In genomic region chrX:22366166-22366702, GRCh38 we compare ENCODE assay signal across 30 cellular contexts.
DNase-seq lines count a peak whose midpoint lies in the region; ATAC-seq, FAIRE-seq and TF ChIP-seq lines count a peak whose summit lies in the region.
"Had no signal": no experiment of that assay in that cellular context is flagged by ENCODE, and none has a peak within 500 bp of the region (broad histone marks: within the 10 kb centered on the region; RNA-seq: fewer than 3 reads in every experiment).

No MANE protein-coding gene starts in this region.

- H3K4me1 ChIP-seq in keratinocyte (ENCODE audit: control insufficient read depth, extremely low read depth, insufficient read depth, low read length) = peaks cover 10% of the 10 kb centered on the region
- H3K4me1 ChIP-seq: ascending aorta, esophagus squamous epithelium, spleen had no signal

- DNase-seq in DMS 273 (lab: John Stamatoyannopoulos, UW; ENCODE audit: unreplicated experiment) (peak; percentile 6), DMS 273 treated with DMSO at 0.1 percent for 48 hours (lab: John Stamatoyannopoulos, UW) (no peak), RWPE1 (ENCODE audit: low spot score) (no peak), epithelial cell of esophagus (ENCODE audit: low read depth) (peak; percentile 11), keratinocyte (ENCODE audit: low read depth, low spot score) (no peak), KBM-7 (no peak)
- DNase-seq: activated B cell treated with CpG ODN at 0.5 μM for 24 hours; activated CD4-positive, alpha-beta T cell treated with anti-CD3 and anti-CD28 coated beads, Interleukin-2, amount 50 U/mL, for 1 hour; activated effector memory CD4-positive, alpha-beta T cell treated with anti-CD3 and anti-CD28 coated beads, Interleukin-2, amount 50 U/mL, for 16 hours; activated T-cell treated with anti-CD3 and anti-CD28 coated beads, Interleukin-2, amount 50 U/mL, for 1 hour; AML-193; CD4-positive, CD25-positive, alpha-beta regulatory T cell; esophagus squamous epithelium; GOT3; kidney; NCI-H1092 treated with DMSO at 0.1 percent for 48 hours; NCI-H187; NCI-H2227 treated with DMSO at 0.1 percent for 48 hours; right cardiac atrium; spleen; stimulated activated CD8-positive, alpha-beta memory T cell treated with anti-CD3 and anti-CD28 coated beads, Interleukin-4, amount 100 ng/mL, for 48 hours; T-cell had no signal

- H3K9me3 ChIP-seq in keratinocyte (ENCODE audit: control insufficient read depth, low read depth, low read length) = no peaks in the 10 kb centered on the region
- H3K9me3 ChIP-seq: ascending aorta, esophagus squamous epithelium, spleen, thoracic aorta had no signal

- no peak overlapping the region for H3K9ac ChIP-seq in keratinocyte (ENCODE audit: control insufficient read depth, extremely low read depth, insufficient read depth, low read length)

- TF ChIP-seq CTCF in RWPE1 (conservative IDR thresholded peaks at IDR 0.05; ENCODE audit: low read depth) (no peak), epithelial cell of esophagus (IDR thresholded peaks at IDR 0.05; ENCODE audit: insufficient read depth, low read depth, low read length, missing control alignments) (no peak), keratinocyte (optimal IDR thresholded peaks at IDR 0.05 in 1 of 3, IDR thresholded peaks at IDR 0.05 in 1 of 3, conservative IDR thresholded peaks at IDR 0.05 in 1 of 3; ENCODE audit: extremely low read depth in 1 of 3, insufficient read depth in 2 of 3, low read length in 3 of 3) (no peak)

- POLR2A ChIA-PET in RWPE1 (lab: Yijun Ruan, JAX; ENCODE audit: low non-redundant PET) = no interaction called here

- H3K36me3 ChIP-seq in keratinocyte (ENCODE audit: control insufficient read depth in 2 of 2, extremely low read depth in 1 of 2, insufficient read depth in 2 of 2, low read length in 2 of 2) = no peaks in the 10 kb centered on the region
- H3K36me3 ChIP-seq: ascending aorta, esophagus squamous epithelium, spleen, thoracic aorta had no signal

- FAIRE-seq in keratinocyte (lab: Jason Lieb, UNC) = no peak
- FAIRE-seq: GM18507, GM19239, urothelium cell line had no signal

- CTCF ChIA-PET in RWPE1 (lab: Yijun Ruan, JAX) = interaction anchor here (0.6 to 1.0 kb wide), 2 partner anchors 106 to 230 kb away, joined by 3 to 4 read pairs; no protein-coding TSS in a partner anchor

- H3K27ac ChIP-seq in RWPE1 (peak overlapping the region; percentile 81), keratinocyte (ENCODE audit: control insufficient read depth, insufficient read depth, low read length) (peak overlapping the region; percentile 23)
- H3K27ac ChIP-seq: 22Rv1, ascending aorta, esophagus squamous epithelium, spleen, thoracic aorta had no signal

- dilution Hi-C loops in keratinocyte (cut with MboI; ENCODE audit: extremely low pct_ligation_motif_present, low sequenced_read_pairs) = no loop called here

- H2AFZ ChIP-seq in keratinocyte (ENCODE audit: control insufficient read depth, low read length) = no peak overlapping the region

- no peaks in the 10 kb centered on the region for H3K27me3 ChIP-seq in keratinocyte (ENCODE audit: control insufficient read depth, extremely low read depth, insufficient read depth, low read length)
- H3K27me3 ChIP-seq: ascending aorta, esophagus squamous epithelium had no signal

- no peak for ATAC-seq in HG03354 (IDR thresholded peaks at IDR 0.05; ENCODE audit: poor library complexity, severe bottlenecking, unreplicated experiment)
- no peak for ATAC-seq in HG02870 (IDR thresholded peaks at IDR 0.05; ENCODE audit: unreplicated experiment)
- ATAC-seq: right cardiac atrium, T-cell had no signal

- H4K20me1 ChIP-seq in keratinocyte (ENCODE audit: control insufficient read depth, extremely low read depth, insufficient read depth, low read length) = no peaks in the 10 kb centered on the region

- no peaks in the 10 kb centered on the region for H3K9me1 ChIP-seq in keratinocyte (ENCODE audit: control insufficient read depth, extremely low read depth, insufficient read depth, low read length)

- in situ Hi-C loops in KBM-7 (cut with MboI; ENCODE audit: low pct_unique_long_range_greater_than_20kb, low sequenced_read_pairs) = no loop called here

- no peak overlapping the region for H3K4me2 ChIP-seq in keratinocyte (ENCODE audit: control insufficient read depth, extremely low read depth, insufficient read depth, low read depth, low read length)

- H3K4me3 ChIP-seq in epithelial cell of esophagus (ENCODE audit: low read length) (no peak overlapping the region), keratinocyte (ENCODE audit: control insufficient read depth in 2 of 3, extremely low read depth in 1 of 3, insufficient read depth in 2 of 3, low read depth in 1 of 3, low read length in 3 of 3) (no peak overlapping the region)
- H3K4me3 ChIP-seq: ascending aorta, esophagus squamous epithelium, spleen, thoracic aorta had no signal

- H3K79me2 ChIP-seq in keratinocyte (ENCODE audit: control insufficient read depth, insufficient read depth, low read length) = no peaks in the 10 kb centered on the region

Comparison
In these comparisons a context has a peak if more than half of its experiments do, and no peak if none do; other contexts are left out.
1. DNase-seq: peak in DMS 273 (single experiment) and epithelial cell of esophagus (single experiment); none in DMS 273 treated with DMSO at 0.1 percent for 48 hours (single experiment), RWPE1 (single experiment), keratinocyte (single experiment) and KBM-7 (single experiment).